ENCODE assay signal across 38 cellular contexts in the genomic region with DNA sequence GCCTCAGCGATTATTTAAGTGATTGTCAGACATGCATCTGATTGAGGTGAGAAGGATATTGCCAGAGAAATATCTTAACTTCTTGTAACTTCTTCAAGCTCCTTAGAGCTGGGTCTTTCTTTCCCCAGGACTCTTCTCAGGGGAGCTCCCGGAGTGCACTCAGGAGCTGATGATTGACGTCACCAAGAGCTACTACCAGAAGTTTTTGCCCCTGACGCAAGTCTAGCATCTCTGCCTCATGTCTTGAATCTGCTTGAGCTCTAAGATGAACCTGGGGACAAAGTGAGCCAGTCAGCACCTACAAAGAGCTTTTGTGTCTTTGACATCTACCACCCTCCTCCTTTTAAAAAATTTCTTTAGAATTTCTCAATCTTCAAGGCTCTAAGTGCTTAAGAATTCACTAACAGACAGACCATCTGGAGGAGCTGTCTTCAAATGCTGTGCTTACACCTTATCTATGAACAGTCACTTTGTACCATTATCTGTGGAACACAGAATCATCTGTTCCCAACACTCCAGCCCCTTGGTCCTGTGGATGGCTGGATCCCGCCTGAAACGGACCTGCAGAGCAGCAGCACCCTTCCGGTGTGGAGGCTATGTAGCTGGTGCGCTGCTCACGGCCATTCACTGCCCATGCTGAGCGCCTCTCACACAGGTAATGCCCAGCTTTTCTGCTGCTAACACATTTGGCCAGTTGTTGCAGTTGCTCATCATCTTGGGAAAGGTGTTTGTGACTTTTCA. TPM values are rescaled to one million over a fixed set of nuclear protein-coding genes. Genes with fewer than 3 reads are reported as not detected.
"Had no signal": no experiment of that assay in that cellular context is flagged by ENCODE, and none has a peak within 500 bp of the region (broad histone marks: within the 10 kb centered on the region; RNA-seq: fewer than 3 reads in every experiment).

No MANE protein-coding gene starts in this region.

- H3K27me3 Mint-ChIP-seq: activated CD4-positive, alpha-beta memory T cell treated with anti-CD3 and anti-CD28 coated beads, Interleukin-2, amount 10 ng/mL, durations not matched to agents 7 days and 5 days; activated CD4-positive, alpha-beta T cell treated with anti-CD3 and anti-CD28 coated beads for 36 hours; activated CD4-positive, alpha-beta T cell treated with anti-CD3 and anti-CD28 coated beads, Interleukin-2, amount 10 ng/mL, durations not matched to agents 7 days and 5 days; activated naive CD8-positive, alpha-beta T cell treated with anti-CD3 and anti-CD28 coated beads for 36 hours; activated T-helper 17 cell treated with anti-CD3 and anti-CD28 coated beads, Interleukin-2, amount 50 U/mL, for 72 hours had no signal

- H3K9me3 Mint-ChIP-seq: activated CD4-positive, alpha-beta memory T cell treated with anti-CD3 and anti-CD28 coated beads, Interleukin-2, amount 10 ng/mL, durations not matched to agents 7 days and 5 days; activated CD4-positive, alpha-beta T cell treated with anti-CD3 and anti-CD28 coated beads, Interleukin-2, amount 10 ng/mL, durations not matched to agents 7 days and 5 days; activated naive CD4-positive, alpha-beta T cell treated with anti-CD3 and anti-CD28 coated beads, Interleukin-2, amount 50 U/mL, for 72 hours; activated naive CD8-positive, alpha-beta T cell treated with anti-CD3 and anti-CD28 coated beads for 36 hours; activated T-cell treated with anti-CD3 and anti-CD28 coated beads, Interleukin-2, amount 50 U/mL, for 4 hours; activated T-cell treated with anti-CD3 and anti-CD28 coated beads, Interleukin-2, amount 50 U/mL, for 72 hours; activated T-helper 1 cell treated with anti-CD3 and anti-CD28 coated beads, Interleukin-12 subunit alpha, Interleukin-12 subunit beta, Interleukin-2, Interleukin-4 antibody, amounts not matched to agents 30 ng/mL and 10 ng/mL and 1 ng/mL, durations not matched to agents 14 hours and 24 hours and 36 hours; activated T-helper 17 cell treated with anti-CD3 and anti-CD28 coated beads, Interleukin-2, amount 50 U/mL, for 72 hours; T-helper 1 cell treated with Interleukin-12 subunit alpha and Interleukin-12 subunit beta and Interleukin-4 antibody, amounts not matched to agents 30 μg/mL and 1 μg/mL, for 36 hours; T-helper 2 cell treated with Interferon-gamma antibody and Interleukin-4, amounts not matched to agents 5 μg/mL and 100 μg/mL, for 36 hours; WTC11 had no signal

- H3K27ac ChIP-seq: adrenal gland, body of pancreas, brain microvascular endothelial cell, breast epithelium had no signal

- DNase-seq: activated CD4-positive, alpha-beta memory T cell treated with anti-CD3 and anti-CD28 coated beads, Interleukin-2, amount 10 ng/mL, durations not matched to agents 7 days and 5 days; activated CD4-positive, alpha-beta T cell treated with anti-CD3 and anti-CD28 coated beads for 1 hour; activated CD4-positive, alpha-beta T cell treated with anti-CD3 and anti-CD28 coated beads for 36 hours; activated CD4-positive, alpha-beta T cell treated with anti-CD3 and anti-CD28 coated beads for 48 hours; activated CD4-positive, alpha-beta T cell treated with anti-CD3 and anti-CD28 coated beads, Interleukin-2, amount 10 ng/mL, durations not matched to agents 7 days and 5 days; activated CD4-positive, alpha-beta T cell treated with anti-CD3 and anti-CD28 coated beads, Interleukin-2, amount 50 U/mL, for 48 hours; activated CD4-positive, CD25-positive, alpha-beta regulatory T cell; activated CD8-positive, alpha-beta memory T cell treated with anti-CD3 and anti-CD28 coated beads, Interleukin-2, amount 50 U/mL, for 4 hours; activated effector memory CD4-positive, alpha-beta T cell treated with anti-CD3 and anti-CD28 coated beads, Interleukin-2, amount 50 U/mL, for 16 hours; activated gamma-delta T cell treated with Interleukin-2 at 50 U/mL for 16 hours; activated naive CD4-positive, alpha-beta T cell treated with anti-CD3 and anti-CD28 coated beads, Interleukin-2, amount 50 U/mL, for 16 hours; activated naive CD4-positive, alpha-beta T cell treated with Interleukin-2 at 50 U/mL for 16 hours; activated naive CD8-positive, alpha-beta T cell treated with anti-CD3 and anti-CD28 coated beads for 36 hours; activated T-cell treated with anti-CD3 and anti-CD28 coated beads for 4 hours; activated T-cell treated with anti-CD3 and anti-CD28 coated beads, Interleukin-2, amount 50 U/mL, for 1 hour; activated T-cell treated with anti-CD3 and anti-CD28 coated beads, Interleukin-2, amount 50 U/mL, for 4 hours; activated T-cell treated with anti-CD3 and anti-CD28 coated beads, Interleukin-2, amount 50 U/mL, for 72 hours; adrenal gland; amniotic stem cell; aorta; body of pancreas; brain microvascular endothelial cell; central memory CD4-positive, alpha-beta T cell; T-helper 1 cell; T-helper 2 cell; T-helper 9 cell; WERI-Rb-1 had no signal

- H3K4me3 Mint-ChIP-seq: activated CD4-positive, alpha-beta memory T cell treated with anti-CD3 and anti-CD28 coated beads, Interleukin-2, amount 10 ng/mL, durations not matched to agents 7 days and 5 days; activated CD4-positive, alpha-beta T cell treated with anti-CD3 and anti-CD28 coated beads for 36 hours; activated CD4-positive, alpha-beta T cell treated with anti-CD3 and anti-CD28 coated beads, Interleukin-2, amount 10 ng/mL, durations not matched to agents 7 days and 5 days; activated naive CD8-positive, alpha-beta T cell treated with anti-CD3 and anti-CD28 coated beads for 36 hours; activated T-cell treated with anti-CD3 and anti-CD28 coated beads, Interleukin-2, amount 50 U/mL, for 4 hours; activated T-cell treated with anti-CD3 and anti-CD28 coated beads, Interleukin-2, amount 50 U/mL, for 72 hours; activated T-helper 1 cell treated with anti-CD3 and anti-CD28 coated beads, Interleukin-12 subunit alpha, Interleukin-12 subunit beta, Interleukin-2, Interleukin-4 antibody, amounts not matched to agents 30 ng/mL and 10 ng/mL and 1 ng/mL, durations not matched to agents 14 hours and 24 hours and 36 hours; activated T-helper 17 cell treated with anti-CD3 and anti-CD28 coated beads, Interleukin-2, amount 50 U/mL, for 72 hours; T-helper 1 cell treated with Interleukin-12 subunit alpha and Interleukin-12 subunit beta and Interleukin-4 antibody, amounts not matched to agents 30 μg/mL and 1 μg/mL, for 36 hours; T-helper 2 cell treated with Interferon-gamma antibody and Interleukin-4, amounts not matched to agents 5 μg/mL and 100 μg/mL, for 36 hours; WTC11 had no signal

- FAIRE-seq: astrocyte had no signal

- H3K27ac Mint-ChIP-seq: activated CD4-positive, alpha-beta memory T cell treated with anti-CD3 and anti-CD28 coated beads, Interleukin-2, amount 10 ng/mL, durations not matched to agents 7 days and 5 days; activated CD4-positive, alpha-beta T cell treated with anti-CD3 and anti-CD28 coated beads for 36 hours; activated CD4-positive, alpha-beta T cell treated with anti-CD3 and anti-CD28 coated beads, Interleukin-2, amount 10 ng/mL, durations not matched to agents 7 days and 5 days; activated naive CD4-positive, alpha-beta T cell treated with anti-CD3 and anti-CD28 coated beads, Interleukin-2, amount 50 U/mL, for 72 hours; activated naive CD8-positive, alpha-beta T cell treated with anti-CD3 and anti-CD28 coated beads for 36 hours; activated T-cell treated with anti-CD3 and anti-CD28 coated beads, Interleukin-2, amount 50 U/mL, for 72 hours; activated T-helper 1 cell treated with anti-CD3 and anti-CD28 coated beads, Interleukin-12 subunit alpha, Interleukin-12 subunit beta, Interleukin-2, Interleukin-4 antibody, amounts not matched to agents 30 ng/mL and 10 ng/mL and 1 ng/mL, durations not matched to agents 14 hours and 24 hours and 36 hours; activated T-helper 17 cell treated with anti-CD3 and anti-CD28 coated beads, Interleukin-2, amount 50 U/mL, for 72 hours; T-helper 1 cell treated with Interleukin-12 subunit alpha and Interleukin-12 subunit beta and Interleukin-4 antibody, amounts not matched to agents 30 μg/mL and 1 μg/mL, for 36 hours; T-helper 2 cell treated with Interferon-gamma antibody and Interleukin-4, amounts not matched to agents 5 μg/mL and 100 μg/mL, for 36 hours; WTC11 had no signal

- H3K4me3 ChIP-seq: adrenal gland, body of pancreas, breast epithelium had no signal

- ATAC-seq: activated CD4-positive, alpha-beta T cell treated with anti-CD3 and anti-CD28 coated beads for 36 hours; activated CD4-positive, CD25-positive, alpha-beta regulatory T cell treated with anti-CD3 and anti-CD28 coated beads, Interleukin-2, amount 50 U/mL, for 24 hours; activated naive CD4-positive, alpha-beta T cell treated with anti-CD3 and anti-CD28 coated beads, Interleukin-2, amount 50 U/mL, for 72 hours; activated T-cell treated with anti-CD3 and anti-CD28 coated beads, Interleukin-2, amount 50 U/mL, for 4 hours; activated T-cell treated with anti-CD3 and anti-CD28 coated beads, Interleukin-2, amount 50 U/mL, for 72 hours; activated T-helper 17 cell treated with anti-CD3 and anti-CD28 coated beads, Interleukin-2, amount 50 U/mL, for 72 hours; body of pancreas; WTC11 had no signal

- H3K9me3 ChIP-seq: adrenal gland, body of pancreas, breast epithelium had no signal

- H3K4me1 Mint-ChIP-seq: WTC11 had no signal

- H3K27me3 ChIP-seq: adrenal gland, body of pancreas, brain microvascular endothelial cell, breast epithelium had no signal

- H3K4me1 ChIP-seq: adrenal gland, body of pancreas, breast epithelium had no signal

RNA-seq across cellular contexts. Expression of a gene that starts 45.9 kb away (rescaled TPM):
- total RNA-seq: activated CD4-positive, alpha-beta memory T cell treated with anti-CD3 and anti-CD28 coated beads, Interleukin-2, amount 10 ng/mL, durations not matched to agents 7 days and 5 days; activated CD4-positive, alpha-beta T cell treated with anti-CD3 and anti-CD28 coated beads for 36 hours; activated CD4-positive, alpha-beta T cell treated with anti-CD3 and anti-CD28 coated beads, Interleukin-2, amount 10 ng/mL, durations not matched to agents 7 days and 5 days; activated CD8-positive, alpha-beta memory T cell treated with anti-CD3 and anti-CD28 coated beads for 36 hours; activated naive CD4-positive, alpha-beta T cell treated with anti-CD3 and anti-CD28 coated beads, Interleukin-2, amount 50 U/mL, for 72 hours; activated naive CD8-positive, alpha-beta T cell treated with anti-CD3 and anti-CD28 coated beads for 36 hours; activated T-helper 1 cell treated with anti-CD3 and anti-CD28 coated beads, Interleukin-12 subunit alpha, Interleukin-12 subunit beta, Interleukin-2, Interleukin-4 antibody, amounts not matched to agents 30 ng/mL and 10 ng/mL and 1 ng/mL, durations not matched to agents 14 hours and 24 hours and 36 hours; activated T-helper 17 cell treated with anti-CD3 and anti-CD28 coated beads, Interleukin-2, amount 50 U/mL, for 72 hours; aorta; astrocyte; cardiac septum had no signal
